17 cellular contexts compared by ENCODE assay signal in the genomic region with DNA sequence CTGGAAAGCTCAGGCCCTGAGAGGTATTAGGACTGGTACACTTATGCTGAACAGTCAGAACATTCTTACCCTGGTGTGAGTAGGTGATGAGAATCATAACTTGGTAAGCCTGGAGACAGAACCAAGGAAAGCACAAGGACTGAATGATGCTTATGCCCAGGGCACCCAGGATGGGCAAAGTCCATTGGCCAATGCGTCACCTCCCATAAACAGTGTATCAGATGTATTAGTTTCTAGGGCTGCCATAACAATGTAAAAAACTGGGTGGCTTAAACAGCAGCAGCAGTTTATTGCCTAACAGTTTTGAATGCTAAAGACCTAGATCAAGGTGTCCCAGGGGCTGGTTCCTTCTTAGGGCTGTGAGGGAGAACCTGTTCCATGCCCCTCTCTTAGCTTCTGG.
A peak's percentile ranks its signal among the peaks of the same experiment; 100 is the strongest.
DNase-seq lines count a peak whose midpoint lies in the region; ATAC-seq, FAIRE-seq and TF ChIP-seq lines count a peak whose summit lies in the region.
"Had no signal": no experiment of that assay in that cellular context is flagged by ENCODE, and none has a peak within 500 bp of the region (broad histone marks: within the 10 kb centered on the region; RNA-seq: fewer than 3 reads in every experiment).

No MANE protein-coding gene starts in this region.

- H2BK5ac ChIP-seq in H1 (ENCODE audit: low read depth, low read length), result no peak overlapping the region

- CTCF ChIA-PET in H1 (lab: Charles Lee; ENCODE audit: partially characterized antibody), result interaction anchor here (0.6 to 7.6 kb wide), 18 partner anchors 12 to 679 kb away, joined by 3 to 66 read pairs (median 6); a partner anchor contains a TSS

- no peak overlapping the region for H4K8ac ChIP-seq in H1 (ENCODE audit: extremely low read depth, insufficient read depth, low read length)

- no peak for ATAC-seq in GM21367 (IDR thresholded peaks at IDR 0.05; ENCODE audit: unreplicated experiment)

- POLR2A ChIA-PET in H1 (lab: Charles Lee; ENCODE audit: partially characterized antibody), result no interaction called here

- no peak overlapping the region for H3K14ac ChIP-seq in H1 (ENCODE audit: insufficient read length)

- TF ChIP-seq EP300 in H1 (IDR thresholded peaks at IDR 0.05; ENCODE audit: borderline replicate concordance in 1 of 2, low read depth in 2 of 2, low read length in 2 of 2) (no peak), transverse colon (IDR thresholded peaks at IDR 0.05; ENCODE audit: low read depth) (no peak)

- peak; percentile 4 for DNase-seq in HCEC 1CT
- DNase-seq in LoVo (ENCODE audit: low spot score), result peak; percentile 71
- no peak for DNase-seq in H1 (ENCODE audit: low read depth in 1 of 2, low spot score in 2 of 2)
- peak; percentile 57 for DNase-seq in transverse colon
- no peak for DNase-seq in NCI-H524 (lab: John Stamatoyannopoulos, UW)
- DNase-seq in NCI-H345 treated with DMSO at 0.1 percent for 48 hours (lab: John Stamatoyannopoulos, UW; ENCODE audit: unreplicated experiment), result no peak
- DNase-seq: C1 segment of cervical spinal cord; DMS 273 treated with DMSO at 0.1 percent for 48 hours; DND-41; NCI-H1436; NCI-H524 treated with DMSO at 0.1 percent for 48 hours; NCI-H774; NK-92 treated with Interleukin-12 subunit alpha and Interleukin-12 subunit beta, amount 100 ng/mL, for 24 hours; SHP77 treated with DMSO at 0.1 percent for 48 hours had no signal

- H3K9me3 ChIP-seq in H1 (ENCODE audit: insufficient read depth in 2 of 2, low read depth in 1 of 2, low read length in 1 of 2) (no peaks in the 10 kb centered on the region), transverse colon (no peaks in the 10 kb centered on the region)

- H4K20me1 ChIP-seq in H1 (replicated peaks in 1 of 2; ENCODE audit: control insufficient read depth in 1 of 2, insufficient read depth in 2 of 2, low read length in 2 of 2), result no peaks in the 10 kb centered on the region

- H3K27me3 ChIP-seq in H1 (replicated peaks in 1 of 4; ENCODE audit: control insufficient read depth in 3 of 4, extremely low read depth in 1 of 4, insufficient read depth in 3 of 4, low read length in 3 of 4), result no peaks in the 10 kb centered on the region
- H3K27me3 ChIP-seq in transverse colon, result no peaks in the 10 kb centered on the region

- H3K36me3 ChIP-seq in H1 (ENCODE audit: control insufficient read depth in 2 of 4, insufficient read depth in 4 of 4, low read length in 3 of 4), result no peaks in the 10 kb centered on the region
- H3K36me3 ChIP-seq in transverse colon, result no peaks in the 10 kb centered on the region

- TF ChIP-seq POLR2A in H1 (IDR thresholded peaks at IDR 0.05; ENCODE audit: control extremely low read depth in 1 of 2, low read depth in 2 of 2, low read length in 2 of 2) (no peak), transverse colon (IDR thresholded peaks at IDR 0.05) (no peak)

- no peak overlapping the region for H3K18ac ChIP-seq in H1 (ENCODE audit: extremely low read depth, low read length)

- 100% methylated on average over 1 of the region's 1 CpG; no CpG with 5 or more reads in 1 of the 2 experiments for WGBS in H1 (ENCODE audit: extremely low coverage in 1 of 2, insufficient coverage in 1 of 2, insufficient read length in 1 of 2, insufficient replicate concordance in 2 of 2, low coverage in 1 of 2, low lambda C conversion rate in 2 of 2, missing lambda C conversion rate in 1 of 2), 2 experiments
- 85% methylated on average over 1 of the region's 1 CpG; no CpG with 5 or more reads in 1 of the 2 donors for WGBS in transverse colon (ENCODE audit: low coverage in 1 of 2), 2 donors

- no peak overlapping the region for H3K4ac ChIP-seq in H1 (replicated peaks; ENCODE audit: insufficient read length, low read depth, low read length)

- H2AK5ac ChIP-seq in H1 (ENCODE audit: low read depth, low read length), result no peak overlapping the region

- no peak overlapping the region for H3K27ac ChIP-seq in H1 (ENCODE audit: low read depth, low read length)
- no peak overlapping the region for H3K27ac ChIP-seq in transverse colon

- no peaks in the 10 kb centered on the region for H3K23me2 ChIP-seq in H1 (ENCODE audit: low read depth, low read length)

- no peak overlapping the region for H3K23ac ChIP-seq in H1 (ENCODE audit: insufficient read length)

- no peak for FAIRE-seq in H1 (lab: Jason Lieb, UNC)

- H3K56ac ChIP-seq in H1 (replicated peaks; ENCODE audit: insufficient read length, low read depth, low read length), result no peak overlapping the region

- H3K4me1 ChIP-seq in H1 (replicated peaks in 1 of 4; ENCODE audit: control insufficient read depth in 3 of 4, insufficient read depth in 4 of 4, low read length in 3 of 4) (peaks cover 2 to 9% (median 5%) of the 10 kb centered on the region in 4 experiments; a peak in 5 of 7 replicates), transverse colon (peaks cover 0 to 5% (median 0%) of the 10 kb centered on the region in 4 donors)
- H3K4me1 ChIP-seq: Caco-2 had no signal

- H2BK120ac ChIP-seq in H1 (replicated peaks; ENCODE audit: low read depth, low read length), result no peak overlapping the region

- H2BK20ac ChIP-seq in H1 (ENCODE audit: low read length), result no peak overlapping the region

- no peak overlapping the region for H4K5ac ChIP-seq in H1 (ENCODE audit: insufficient read length, low read depth, low read length)

- no peak overlapping the region for H3K9ac ChIP-seq in H1 (replicated peaks in 1 of 4; ENCODE audit: extremely low read depth in 1 of 4, low read depth in 3 of 4, low read length in 3 of 4)

- intact Hi-C loops in transverse colon (cut with DNase I; ENCODE audit: low total_unique reads), result no loop called here

- peak overlapping the region; percentile 91; the same call in 1 of the 2 replicates for H2BK12ac ChIP-seq in H1 (ENCODE audit: low read depth, low read length)

- H3K4me2 ChIP-seq in H1 (ENCODE audit: insufficient read depth in 1 of 2, low read depth in 2 of 2, low read length in 2 of 2), result no peak overlapping the region
- H3K4me2 ChIP-seq: GM23338 had no signal

- no peak overlapping the region for H3K4me3 ChIP-seq in H1 (ENCODE audit: extremely low read depth in 1 of 4, insufficient read depth in 2 of 4, low read depth in 3 of 4, low read length in 4 of 4)
- H3K4me3 ChIP-seq in transverse colon, result no peak overlapping the region
- H3K4me3 ChIP-seq: GM23338 had no signal

- H2AFZ ChIP-seq in H1 (ENCODE audit: low read length), result no peak overlapping the region
- H2AFZ ChIP-seq: GM23338 had no signal

- H3K79me2 ChIP-seq in H1 (ENCODE audit: control insufficient read depth in 1 of 2, insufficient read depth in 2 of 2, low read length in 2 of 2), result no peaks in the 10 kb centered on the region

- H4K91ac ChIP-seq in H1 (replicated peaks; ENCODE audit: insufficient read length, low read length), result no peak overlapping the region

- TF ChIP-seq CTCF in H1 (IDR thresholded peaks at IDR 0.05; ENCODE audit: control extremely low read depth in 1 of 3, insufficient read depth in 1 of 3, low read depth in 1 of 3, low read length in 3 of 3), result no peak
- no peak for TF ChIP-seq CTCF in transverse colon (IDR thresholded peaks at IDR 0.05)

- in situ Hi-C loops in transverse colon (cut with MboI; ENCODE audit: low pct_ligation_motif_present in 1 of 4, low pct_unique_long_range_greater_than_20kb in 1 of 4, low sequenced_read_pairs in 3 of 4), result loop anchor here in 2 of 4 donors (10.0 kb wide), 3 partner anchors 179 to 469 kb away; no protein-coding TSS in a partner anchor

- no peak for TF ChIP-seq RAD21 in H1 (IDR thresholded peaks at IDR 0.05 in 1 of 2, conservative IDR thresholded peaks at IDR 0.05 in 1 of 2; ENCODE audit: low read depth in 2 of 2, low read length in 2 of 2)

- H3K79me1 ChIP-seq in H1 (ENCODE audit: low read depth, low read length), result no peaks in the 10 kb centered on the region

- no peak overlapping the region for H2BK15ac ChIP-seq in H1 (ENCODE audit: low read length)

TF ChIP-seq in H1, 55 proteins besides CTCF, POLR2A, EP300 and RAD21:
- no peak for TF ChIP-seq SUZ12 (IDR thresholded peaks at IDR 0.05; ENCODE audit: low read length)
- TF ChIP-seq ASH2L (IDR thresholded peaks at IDR 0.05; ENCODE audit: low read length), result no peak
- TF ChIP-seq, protein P1, sequence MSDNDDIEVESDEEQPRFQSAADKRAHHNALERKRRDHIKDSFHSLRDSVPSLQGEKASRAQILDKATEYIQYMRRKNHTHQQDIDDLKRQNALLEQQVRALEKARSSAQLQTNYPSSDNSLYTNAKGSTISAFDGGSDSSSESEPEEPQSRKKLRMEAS (IDR thresholded peaks at IDR 0.05), result no peak
- TF ChIP-seq KDM1A (IDR thresholded peaks at IDR 0.05; ENCODE audit: borderline replicate concordance, low read length), result no peak
- no peak for TF ChIP-seq GTF2F1 (IDR thresholded peaks at IDR 0.05; ENCODE audit: borderline replicate concordance, low read depth, low read length)
- no peak for TF ChIP-seq CREB1 (IDR thresholded peaks at IDR 0.05)
- TF ChIP-seq EZH2 (IDR thresholded peaks at IDR 0.05; ENCODE audit: low read depth, low read length, severe bottlenecking), result no peak
- TF ChIP-seq, protein P2, sequence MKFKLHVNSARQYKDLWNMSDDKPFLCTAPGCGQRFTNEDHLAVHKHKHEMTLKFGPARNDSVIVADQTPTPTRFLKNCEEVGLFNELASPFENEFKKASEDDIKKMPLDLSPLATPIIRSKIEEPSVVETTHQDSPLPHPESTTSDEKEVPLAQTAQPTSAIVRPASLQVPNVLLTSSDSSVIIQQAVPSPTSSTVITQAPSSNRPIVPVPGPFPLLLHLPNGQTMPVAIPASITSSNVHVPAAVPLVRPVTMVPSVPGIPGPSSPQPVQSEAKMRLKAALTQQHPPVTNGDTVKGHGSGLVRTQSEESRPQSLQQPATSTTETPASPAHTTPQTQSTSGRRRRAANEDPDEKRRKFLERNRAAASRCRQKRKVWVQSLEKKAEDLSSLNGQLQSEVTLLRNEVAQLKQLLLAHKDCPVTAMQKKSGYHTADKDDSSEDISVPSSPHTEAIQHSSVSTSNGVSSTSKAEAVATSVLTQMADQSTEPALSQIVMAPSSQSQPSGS (IDR thresholded peaks at IDR 0.05; ENCODE audit: low read length), result no peak
- no peak for TF ChIP-seq NRF1 (IDR thresholded peaks at IDR 0.05; ENCODE audit: low read depth, low read length)
- TF ChIP-seq SP1 (IDR thresholded peaks at IDR 0.05; ENCODE audit: low read depth, low read length), result no peak
TF ChIP-seq in H1: peak in this region for 0.

Comparison
In these comparisons a context has a peak if more than half of its experiments do, and no peak if none do; other contexts are left out.
1. DNase-seq: peak in HCEC 1CT (single experiment), LoVo (single experiment) and transverse colon (single experiment); none in H1 (0 of 2), NCI-H524 (0 of 2) and NCI-H345 treated with DMSO at 0.1 percent for 48 hours (single experiment).